Comparison of ENCODE assay signal across 13 cellular contexts in genomic region chr10:128147669-128148068, GRCh38. TPM values are rescaled to one million over a fixed set of nuclear protein-coding genes. Genes with fewer than 3 reads are reported as not detected.
DNase-seq lines count a peak whose midpoint lies in the region; ATAC-seq and TF ChIP-seq lines count a peak whose summit lies in the region.
"Had no signal": no experiment of that assay in that cellular context is flagged by ENCODE, and none has a peak within 500 bp of the region (broad histone marks: within the 10 kb centered on the region; RNA-seq: fewer than 3 reads in every experiment).

No MANE protein-coding gene starts in this region.

- H2AFZ ChIP-seq in ACC112 (ENCODE audit: low read length, unreplicated experiment): no peak overlapping the region
- H2AFZ ChIP-seq in GM23248: no peak overlapping the region

- WGBS in GM23248 (ENCODE audit: low coverage in 1 of 2, low lambda C conversion rate in 2 of 2, missing lambda C conversion rate in 2 of 2), 2 experiments: 0 to 5% methylated on average over 2 of the region's 2 CpGs

- H3F3A ChIP-seq in GM23248 (ENCODE audit: insufficient read depth): peaks cover 14% of the 10 kb centered on the region; the same call in 1 of the 2 replicates

- ATAC-seq in foreskin keratinocyte (no peak), HG03469 (IDR thresholded peaks at IDR 0.05; ENCODE audit: unreplicated experiment) (no peak)

- in situ Hi-C loops in GM23248 (cut with MboI): no loop called here
- in situ Hi-C loops in astrocyte of the cerebellum (cut with HindIII; ENCODE audit: low sequenced_read_pairs): no loop called here

- H3K27ac ChIP-seq in ACC112 (ENCODE audit: low read depth, low read length) (0 out of 2 replicates have a peak overlapping the region, but pooled peaks have one; percentile 2), GM23248 (peak overlapping the region; percentile 17; the same call in 1 of the 2 replicates), foreskin keratinocyte (no peak overlapping the region)

- no peaks in the 10 kb centered on the region for H3K9me2 ChIP-seq in GM23248 (ENCODE audit: insufficient read depth)

- peak overlapping the region; percentile 23 for H3K4me2 ChIP-seq in GM23248 (ENCODE audit: unreplicated experiment)

- H3K9ac ChIP-seq in GM23248: no peak overlapping the region

- peaks cover 9% of the 10 kb centered on the region for H3K4me1 ChIP-seq in ACC112 (ENCODE audit: control insufficient read depth, insufficient read depth, low read length, unreplicated experiment)
- H3K4me1 ChIP-seq in GM23248 (ENCODE audit: insufficient read depth): peaks cover 8% of the 10 kb centered on the region
- H3K4me1 ChIP-seq in foreskin keratinocyte: no peaks in the 10 kb centered on the region

- H3K36me3 ChIP-seq in ACC112 (ENCODE audit: insufficient read depth, low read length): no peaks in the 10 kb centered on the region
- H3K36me3 ChIP-seq in GM23248 (ENCODE audit: low read depth): no peaks in the 10 kb centered on the region

- no peaks in the 10 kb centered on the region for H3K9me3 ChIP-seq in GM23248 (ENCODE audit: low read depth)

- H4K20me1 ChIP-seq in GM23248 (ENCODE audit: insufficient read depth): no peaks in the 10 kb centered on the region

- DNase-seq in GM23248 (peak; percentile 90), astrocyte of the cerebellum (ENCODE audit: low read depth) (peak; percentile 42), foreskin keratinocyte (peak; percentile 85 to 91), NCI-H345 (lab: John Stamatoyannopoulos, UW) (no peak), T-helper 1 cell (no peak), hypothalamus (lab: John Stamatoyannopoulos, UW) (no peak)
- DNase-seq: AML-193, DMS79, NCI-H1436, NCI-H524, trophoblast cell had no signal

- H3K79me2 ChIP-seq in ACC112 (ENCODE audit: control insufficient read depth, insufficient read depth, low read length, unreplicated experiment): no peaks in the 10 kb centered on the region
- H3K79me2 ChIP-seq in GM23248 (ENCODE audit: insufficient read depth): no peaks in the 10 kb centered on the region

- H3K4me3 ChIP-seq in ACC112 (ENCODE audit: low read depth, low read length): no peak overlapping the region
- no peak overlapping the region for H3K4me3 ChIP-seq in GM23248
- H3K4me3 ChIP-seq in astrocyte of the cerebellum (ENCODE audit: low read depth, low read length): no peak overlapping the region

- TF ChIP-seq CTCF in astrocyte of the cerebellum (IDR thresholded peaks at IDR 0.05; ENCODE audit: low read depth, low read length, missing control alignments) (no peak), foreskin keratinocyte (conservative IDR thresholded peaks at IDR 0.05) (no peak)

- no peaks in the 10 kb centered on the region for H3K27me3 ChIP-seq in ACC112 (ENCODE audit: insufficient read depth, low read length)
- H3K27me3 ChIP-seq in GM23248 (replicated peaks; ENCODE audit: insufficient read depth): peaks cover 22% of the 10 kb centered on the region
- H3K27me3 ChIP-seq in foreskin keratinocyte: no peaks in the 10 kb centered on the region

RNA-seq across cellular contexts. Expression of gene MKI67, which starts 21.4 kb away (rescaled TPM):
- total RNA-seq in GM23248 (2014; rRNA removed; shearing (Covaris generic)): 9.5 and 12.2 TPM in 2 replicates
- polyA plus RNA-seq in GM23248 (2016; fragmentation: Nextera tagmentation; extraction: Ambion mirVana) (19.5 and 22.5 TPM in 2 replicates), foreskin keratinocyte (11.9 and 17.4 TPM in 2 replicates)
- total RNA-seq in foreskin keratinocyte: 72.8 and 102 TPM in 2 replicates

Comparison
In these comparisons a context has a peak if more than half of its experiments do, and no peak if none do; other contexts are left out.
1. DNase-seq: peak in GM23248 (single experiment), astrocyte of the cerebellum (single experiment) and foreskin keratinocyte (2 of 2); none in NCI-H345 (single experiment), T-helper 1 cell (0 of 5) and hypothalamus (0 of 51).